ENCODE assay signal across 8 cellular contexts in the genomic region with DNA sequence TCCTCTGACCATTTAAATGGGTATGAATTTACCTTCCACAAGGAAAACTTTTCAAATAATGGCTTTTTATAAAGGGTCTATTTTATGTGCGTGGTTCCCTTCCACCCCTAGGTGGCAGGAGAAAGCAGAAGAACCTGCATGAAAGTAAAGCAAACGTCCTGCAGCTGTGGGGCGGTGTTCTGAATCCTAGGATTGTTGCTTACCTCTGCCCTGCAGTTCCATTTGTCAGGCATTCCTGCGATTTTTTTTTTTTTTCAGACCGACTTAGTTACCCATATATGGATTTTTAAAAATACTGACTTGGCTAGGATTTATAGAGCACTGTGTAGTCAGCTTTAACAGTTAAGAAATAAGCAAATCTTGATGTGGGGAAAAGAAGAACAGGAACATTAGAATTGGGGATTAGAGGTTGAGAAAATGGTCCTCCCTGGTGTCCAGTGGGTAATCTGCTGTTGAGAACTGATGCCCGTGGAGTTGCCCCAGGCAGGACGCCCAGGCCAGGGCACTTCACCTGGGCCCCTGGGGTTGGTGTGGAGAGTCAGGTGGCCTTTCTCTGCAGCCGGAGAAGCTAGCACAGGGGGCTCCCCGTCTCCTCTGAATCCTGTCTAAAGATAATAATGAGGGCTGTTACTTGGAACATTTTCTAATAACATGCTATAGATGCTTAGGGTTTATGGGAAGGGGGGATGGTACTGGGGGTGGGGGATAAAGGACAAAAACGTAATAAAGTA. TPM values are rescaled to one million over a fixed set of nuclear protein-coding genes. Genes with fewer than 3 reads are reported as not detected.
A peak's percentile ranks its signal among the peaks of the same experiment; 100 is the strongest.
DNase-seq lines count a peak whose midpoint lies in the region; ATAC-seq, FAIRE-seq and TF ChIP-seq lines count a peak whose summit lies in the region.

No MANE protein-coding gene starts in this region.

- DNase-seq in GM06990 (ENCODE audit: extremely low read depth, insufficient read length) (no peak), IMR-90 (peak; percentile 91), astrocyte of the spinal cord (ENCODE audit: low read depth, low spot score) (peak; percentile 89), iPS-NIHi7 (ENCODE audit: extremely low spot score) (peak; percentile 80), small intestine (peak; percentile 79)

- peak overlapping the region; percentile 57 for H2BK5ac ChIP-seq in IMR-90 (ENCODE audit: low read depth, low read length, poor library complexity, severe bottlenecking)

- peak overlapping the region; percentile 98 for H2AK5ac ChIP-seq in IMR-90 (ENCODE audit: low read depth, low read length)

- ATAC-seq in IMR-90 (ENCODE audit: low read depth) (peak; percentile 77), SK-N-SH treated with all-trans-retinoic acid at 6 μM for 48 hours (peak; percentile 73), GM19324 (IDR thresholded peaks at IDR 0.05; ENCODE audit: low FRiP score, unreplicated experiment) (no peak)

- H3K4ac ChIP-seq in IMR-90 (ENCODE audit: low read depth, low read length), result peak overlapping the region; percentile 91

- peak overlapping the region; percentile 36; the same call in 1 of the 3 replicates for H2BK15ac ChIP-seq in IMR-90 (ENCODE audit: low read depth, low read length)

- H3K79me1 ChIP-seq in IMR-90 (ENCODE audit: low read depth in 1 of 2, low read length in 2 of 2), result peaks cover 40 to 76% of the 10 kb centered on the region in 2 experiments

- H2BK120ac ChIP-seq in IMR-90 (ENCODE audit: low read depth, low read length), result peak overlapping the region; percentile 78

- peak; percentile 72 for TF ChIP-seq RAD21 in IMR-90 (IDR thresholded peaks at IDR 0.05; ENCODE audit: low read length)

- no peak overlapping the region; the same call in 1 of the 2 replicates for H4K5ac ChIP-seq in IMR-90 (ENCODE audit: low read depth, low read length)

- peaks cover 39% of the 10 kb centered on the region for H3K4me1 ChIP-seq in IMR-90 (ENCODE audit: control insufficient read depth, insufficient read depth, low read length)
- H3K4me1 ChIP-seq in small intestine (ENCODE audit: control insufficient read depth in 2 of 2, insufficient read depth in 1 of 2, low read depth in 1 of 2, low read length in 1 of 2), result peaks cover 8 to 14% of the 10 kb centered on the region in 2 donors

- H3K4me2 ChIP-seq in IMR-90 (ENCODE audit: low read depth, low read length), result peak overlapping the region; percentile 17; the same call in 1 of the 2 replicates

- no peak overlapping the region for H2AFZ ChIP-seq in IMR-90 (replicated peaks; ENCODE audit: low read length, poor library complexity)

- no peaks in the 10 kb centered on the region for H3K9me3 ChIP-seq in IMR-90 (ENCODE audit: control insufficient read depth, insufficient read depth, low read length)
- H3K9me3 ChIP-seq in small intestine (ENCODE audit: control insufficient read depth, low read depth), result no peaks in the 10 kb centered on the region

- POLR2A ChIA-PET in IMR-90 (lab: Charles Lee; ENCODE audit: unreplicated experiment), result no interaction called here

- H2AK9ac ChIP-seq in IMR-90 (replicated peaks; ENCODE audit: low read depth, low read length, poor library complexity), result peak overlapping the region; percentile 63

- peak overlapping the region; percentile 96; the same call in 1 of the 2 replicates for H3K23ac ChIP-seq in IMR-90 (ENCODE audit: low read depth, low read length)

- no peak for FAIRE-seq in small intestine (lab: Jason Lieb, UNC)

- H4K8ac ChIP-seq in IMR-90 (ENCODE audit: low read depth in 2 of 2, low read length in 2 of 2), result peak overlapping the region; percentile 49 to 66

- H3K36me3 ChIP-seq in GM06990 (ENCODE audit: control insufficient read depth, insufficient read depth, low read length) (peaks cover 16% of the 10 kb centered on the region), IMR-90 (ENCODE audit: control insufficient read depth, insufficient read depth, low read length) (peaks cover 19% of the 10 kb centered on the region), small intestine (ENCODE audit: control insufficient read depth in 2 of 2, insufficient read depth in 2 of 2, low read length in 2 of 2) (peaks cover 0 to 5% of the 10 kb centered on the region in 2 donors)

- WGBS in IMR-90 (ENCODE audit: extremely low coverage in 2 of 2, insufficient read length in 1 of 2), 2 experiments, result 0% methylated on average over 1 of the region's 10 CpGs; no CpG with 5 or more reads in 1 of the 2 experiments
- WGBS in small intestine, 3 donors, result 24 to 27% (median 26%) methylated on average over 10 of the region's 10 CpGs

- peak overlapping the region; percentile 60 for H3K9ac ChIP-seq in IMR-90 (ENCODE audit: low read depth, low read length)

- H3K14ac ChIP-seq in IMR-90 (replicated peaks; ENCODE audit: low read depth, low read length), result peak overlapping the region; percentile 86

- no peak overlapping the region for H3K27ac ChIP-seq in 22Rv1
- H3K27ac ChIP-seq in IMR-90 (ENCODE audit: insufficient read depth, low read length), result peak overlapping the region; percentile 90
- no peak overlapping the region for H3K27ac ChIP-seq in small intestine (ENCODE audit: low read depth in 1 of 2, low read length in 1 of 2)

- peaks cover 35% of the 10 kb centered on the region for H3K9me1 ChIP-seq in IMR-90 (ENCODE audit: insufficient read depth, low read length)

- H3K27me3 ChIP-seq in GM06990 (replicated peaks; ENCODE audit: control insufficient read depth, insufficient read depth, low read length), result no peaks in the 10 kb centered on the region
- no peaks in the 10 kb centered on the region for H3K27me3 ChIP-seq in IMR-90 (ENCODE audit: control insufficient read depth, insufficient read depth, low read length)
- H3K27me3 ChIP-seq in small intestine (ENCODE audit: control insufficient read depth in 2 of 2, insufficient read depth in 2 of 2, low read length in 2 of 2), result no peaks in the 10 kb centered on the region

- dilution Hi-C loops in IMR-90 (cut with HindIII; ENCODE audit: low sequenced_read_pairs, unreplicated experiment), result no loop called here

- H3K4me3 ChIP-seq in GM06990 (replicated peaks; ENCODE audit: low read depth, low read length) (no peak overlapping the region), IMR-90 (ENCODE audit: insufficient read depth, low read depth, low read length) (no peak overlapping the region), astrocyte of the spinal cord (ENCODE audit: low read depth, low read length) (no peak overlapping the region), small intestine (ENCODE audit: low read depth in 1 of 2, low read length in 2 of 2) (no peak overlapping the region)

- no peak overlapping the region for H3K18ac ChIP-seq in IMR-90 (ENCODE audit: low read depth, low read length)

- peak overlapping the region; percentile 29; the same call in 1 of the 2 replicates for H2BK20ac ChIP-seq in IMR-90 (ENCODE audit: low read depth, low read length)

- peaks cover 53% of the 10 kb centered on the region for H4K20me1 ChIP-seq in IMR-90 (ENCODE audit: insufficient read depth, low read length)

- peak; percentile 96 for TF ChIP-seq CTCF in 22Rv1 (IDR thresholded peaks at IDR 0.05)
- TF ChIP-seq CTCF in GM06990 (IDR thresholded peaks at IDR 0.05; ENCODE audit: insufficient read depth, low read length, poor library complexity, severe bottlenecking), result peak; percentile 86
- TF ChIP-seq CTCF in IMR-90 (conservative IDR thresholded peaks at IDR 0.05; ENCODE audit: low read depth, low read length), result peak; percentile 93
- peak; percentile 89 for TF ChIP-seq CTCF in astrocyte of the spinal cord (IDR thresholded peaks at IDR 0.05; ENCODE audit: low read depth, low read length)

- peak overlapping the region; percentile 70 for H4K91ac ChIP-seq in IMR-90 (ENCODE audit: insufficient read depth, low read depth, low read length)

- no peak for TF ChIP-seq POLR2A in IMR-90 (IDR thresholded peaks at IDR 0.05; ENCODE audit: low read depth, low read length)

- H3K56ac ChIP-seq in IMR-90 (ENCODE audit: extremely low read depth, insufficient read depth, low read length), result peak overlapping the region; percentile 51; the same call in 1 of the 2 replicates

- intact Hi-C loops in IMR-90 (cut with micrococcal nuclease), result loop anchor here (1.0 to 2.0 kb wide), 2 partner anchors 31 to 33 kb away; partner anchors contain the start of gene MAML1

- no TSS peak for BruUV-seq in IMR-90 (replicated peaks; lab: Mats Ljungman, UMichigan)

- CTCF ChIA-PET in IMR-90 (lab: Yijun Ruan, JAX), result interaction anchor here (0.6 to 1.6 kb wide), 9 partner anchors 8 to 1411 kb away, joined by 3 to 6 read pairs (median 4); partner anchors contain the start of gene MAML1

- in situ Hi-C loops in IMR-90 (cut with MboI; ENCODE audit: low sequenced_read_pairs), result no loop called here
- in situ Hi-C loops in astrocyte of the spinal cord (cut with HindIII; ENCODE audit: low sequenced_read_pairs), result no loop called here

TF ChIP-seq in IMR-90, 13 proteins besides CTCF, POLR2A, EP300 and RAD21 (continues in another document):
- no peak for TF ChIP-seq MAFK (IDR thresholded peaks at IDR 0.05; ENCODE audit: low read depth, low read length)

RNA-seq across cellular contexts. Expression of gene LTC4S, which starts 30.4 kb away (rescaled TPM):
- total RNA-seq in IMR-90 (2012; rRNA removed), result not detected in 2 replicates
- polyA plus RNA-seq in IMR-90 (2012; rRNA removed), result 0.72 and 1.9 TPM in 2 replicates
- 1.3 and 3.2 TPM in 2 replicates for polyA plus RNA-seq in IMR-90 (2012; cell fraction: cytosol; rRNA removed)
- polyA plus RNA-seq in IMR-90 (2012; cell fraction: nucleus; rRNA removed; ENCODE audit: low replicate concordance), result 2.3 and 12.6 TPM in 2 replicates
- 1 to 10 TPM in 2 of 3 donors, not detected in 1; 5.4 to 6.7 TPM for polyA plus RNA-seq in small intestine

RNA-seq across cellular contexts. Expression of gene MAML1, which starts 30.8 kb away (rescaled TPM):
- total RNA-seq in IMR-90 (2012; rRNA removed), result 4.7 TPM in 2 replicates
- 10.2 and 20.4 TPM in 2 replicates for polyA plus RNA-seq in IMR-90 (2012; rRNA removed)
- 4.5 and 7.3 TPM in 2 replicates for polyA plus RNA-seq in IMR-90 (2012; cell fraction: cytosol; rRNA removed)
- 13.3 and 15.0 TPM in 2 replicates for polyA plus RNA-seq in IMR-90 (2012; cell fraction: nucleus; rRNA removed; ENCODE audit: low replicate concordance)
- polyA plus RNA-seq in small intestine, result 10 to 100 TPM in 1 of 3 donors, 1 to 10 TPM in 2; 6.2 to 13.6 (median 8.3) TPM

RNA-seq across cellular contexts. Expression of gene MGAT4B, which starts 43.3 kb away (rescaled TPM):
- total RNA-seq in IMR-90 (2012; rRNA removed), result 53.9 and 73.7 TPM in 2 replicates
- polyA plus RNA-seq in IMR-90 (2012; rRNA removed) (155 and 164 TPM in 2 replicates), small intestine (100 to 1,000 TPM; 258 to 661 (median 544) TPM)
- polyA plus RNA-seq in IMR-90 (2012; cell fraction: cytosol; rRNA removed), result 148 and 266 TPM in 2 replicates
- 388 and 999 TPM in 2 replicates for polyA plus RNA-seq in IMR-90 (2012; cell fraction: nucleus; rRNA removed; ENCODE audit: low replicate concordance)

RNA-seq across cellular contexts. Expression of gene SQSTM1, which starts 57.3 kb away (rescaled TPM):
- 168 and 184 TPM in 2 replicates for total RNA-seq in IMR-90 (2012; rRNA removed)
- polyA plus RNA-seq in IMR-90 (2012; rRNA removed), result 152 and 201 TPM in 2 replicates
- 153 and 219 TPM in 2 replicates for polyA plus RNA-seq in IMR-90 (2012; cell fraction: cytosol; rRNA removed)
- polyA plus RNA-seq in IMR-90 (2012; cell fraction: nucleus; rRNA removed; ENCODE audit: low replicate concordance), result 377 and 407 TPM in 2 replicates
- polyA plus RNA-seq in small intestine, result 100 to 1,000 TPM; 135 to 217 (median 144) TPM
